Comparison of ENCODE assay signal across 34 cellular contexts in the genomic region with DNA sequence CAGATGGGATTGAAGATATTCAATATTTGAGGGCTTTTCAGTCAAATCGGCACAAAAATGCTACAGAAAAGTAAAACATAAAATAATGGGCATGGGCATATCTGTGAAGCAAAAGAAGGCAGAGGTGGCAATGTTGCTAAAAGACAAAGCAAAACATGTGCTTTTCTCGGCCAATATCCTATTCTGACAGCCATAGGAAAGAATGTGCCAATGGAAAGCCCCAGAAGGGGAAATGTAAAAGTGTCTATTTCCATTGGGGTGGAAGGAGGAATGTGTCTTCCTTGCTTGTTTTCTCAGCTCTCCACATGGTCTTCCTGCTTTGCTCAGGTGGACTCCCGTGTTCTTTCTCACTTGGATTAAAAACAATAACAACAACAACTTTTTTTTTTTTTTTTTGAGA.
"Had no signal": no experiment of that assay in that cellular context is flagged by ENCODE, and none has a peak within 500 bp of the region (broad histone marks: within the 10 kb centered on the region; RNA-seq: fewer than 3 reads in every experiment).

No MANE protein-coding gene starts in this region.

- DNase-seq: activated CD4-positive, alpha-beta memory T cell treated with anti-CD3 and anti-CD28 coated beads, Interleukin-2, amount 10 ng/mL, durations not matched to agents 7 days and 5 days; activated CD4-positive, alpha-beta T cell treated with anti-CD3 and anti-CD28 coated beads for 1 hour; activated CD4-positive, alpha-beta T cell treated with anti-CD3 and anti-CD28 coated beads for 48 hours; activated CD4-positive, CD25-positive, alpha-beta regulatory T cell; activated CD8-positive, alpha-beta memory T cell treated with anti-CD3 and anti-CD28 coated beads for 24 hours; activated CD8-positive, alpha-beta memory T cell treated with anti-CD3 and anti-CD28 coated beads, Interleukin-2, amount 10 ng/mL, durations not matched to agents 7 days and 5 days; activated CD8-positive, alpha-beta memory T cell treated with anti-CD3 and anti-CD28 coated beads, Interleukin-2, amount 50 U/mL, for 48 hours; activated effector memory CD4-positive, alpha-beta T cell treated with Interleukin-2 at 50 U/mL for 16 hours; activated naive CD4-positive, alpha-beta T cell treated with anti-CD3 and anti-CD28 coated beads, Interleukin-2, amount 10 ng/mL, durations not matched to agents 7 days and 5 days; activated naive CD8-positive, alpha-beta T cell treated with anti-CD3 and anti-CD28 coated beads, Interleukin-2, amount 50 U/mL, for 24 hours; activated T-cell treated with anti-CD3 and anti-CD28 coated beads, Interleukin-2, amount 50 U/mL, for 48 hours; amniotic stem cell; caudate nucleus; cerebellar nuclear complex; MG63; NCI-H1048; NCI-H1105 treated with DMSO at 0.1 percent for 48 hours; NCI-H1436; NCI-H1694 treated with DMSO at 0.1 percent for 48 hours; NCI-H2029; NCI-H345; NCI-H510A; NCI-H526; NCI-H748 treated with DMSO at 0.1 percent for 48 hours; NK-92 treated with Interleukin-12 subunit alpha and Interleukin-12 subunit beta, amount 100 ng/mL, for 24 hours; Right ventricle myocardium superior; SW 1271; T-helper 1 cell; T-helper 2 cell; T-helper 9 cell; WERI-Rb-1 had no signal

- H3K9me3 ChIP-seq: ascending aorta, body of pancreas, breast epithelium, MG63 had no signal

- H3K4me3 ChIP-seq: ascending aorta, body of pancreas, breast epithelium, MG63 had no signal

- H3K27ac ChIP-seq: ascending aorta, WERI-Rb-1 had no signal

- ATAC-seq: activated CD8-positive, alpha-beta memory T cell treated with anti-CD3 and anti-CD28 coated beads, Interleukin-2, amount 10 ng/mL, durations not matched to agents 7 days and 5 days; activated naive CD8-positive, alpha-beta T cell treated with anti-CD3 and anti-CD28 coated beads, Interleukin-2, amount 50 U/mL, for 24 hours; body of pancreas had no signal

- H3K27me3 ChIP-seq: ascending aorta, body of pancreas, breast epithelium, MG63 had no signal

- H3K36me3 ChIP-seq: ascending aorta, breast epithelium, MG63, WERI-Rb-1 had no signal

- H3K4me1 ChIP-seq: ascending aorta had no signal
